Comparison of ENCODE assay signal across 1 cellular context in the genomic region with DNA sequence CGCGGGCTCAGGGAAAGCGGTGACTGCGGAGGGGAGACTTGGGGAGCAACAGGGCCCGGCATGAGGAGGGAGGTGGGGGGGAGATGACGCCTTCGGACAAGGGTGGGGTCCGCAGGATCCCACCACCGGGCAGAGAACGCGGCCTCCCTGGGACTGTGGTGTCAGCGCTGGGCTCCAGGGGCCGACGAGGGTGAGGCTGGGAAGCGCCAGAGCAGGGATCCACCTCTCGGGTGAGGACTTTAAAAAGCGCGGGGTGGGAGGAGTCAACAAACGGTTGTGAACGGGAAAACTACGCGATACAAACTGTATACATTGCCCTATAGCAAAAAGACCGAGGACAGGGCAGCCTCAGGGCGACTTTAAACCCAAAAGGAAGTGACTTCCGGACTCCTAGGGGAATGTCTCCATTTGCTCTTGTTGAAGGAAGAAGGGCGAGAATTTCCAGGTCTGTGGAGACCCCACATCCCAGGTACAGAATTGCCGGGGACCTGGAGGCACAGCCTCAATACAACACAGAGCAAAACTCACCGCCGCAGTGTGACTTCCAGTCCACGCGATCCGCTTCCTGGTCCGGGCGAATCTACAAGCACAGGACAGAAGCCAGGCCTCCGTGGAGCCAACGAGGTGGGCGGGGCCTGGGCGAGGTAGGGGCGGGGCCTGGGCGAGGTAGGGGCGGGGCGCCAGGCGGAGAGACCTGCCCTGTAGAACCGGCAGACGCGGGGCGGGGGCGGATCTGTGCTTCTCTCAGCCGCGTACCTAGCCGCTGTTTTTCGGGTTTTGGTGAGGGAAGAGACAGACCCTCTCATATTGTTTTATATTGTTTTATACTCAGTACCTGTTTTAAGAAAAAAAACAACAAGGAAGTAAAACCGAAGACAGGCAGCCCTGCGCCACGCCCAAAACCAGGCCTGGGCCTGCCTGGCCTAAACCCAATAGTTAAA.
A peak's percentile ranks its signal among the peaks of the same experiment; 100 is the strongest.
TF ChIP-seq lines count a peak whose summit lies in the region.

A gene (minus strand): TSS at position 588 of the 941 bp plus-strand sequence. CDS start 5,555 bp downstream, outside the sequence.

TF ChIP-seq in HepG2, 621 proteins besides CTCF, POLR2A, EP300 and RAD21 (continued from another document and continues in another):
- TF ChIP-seq, protein P1, sequence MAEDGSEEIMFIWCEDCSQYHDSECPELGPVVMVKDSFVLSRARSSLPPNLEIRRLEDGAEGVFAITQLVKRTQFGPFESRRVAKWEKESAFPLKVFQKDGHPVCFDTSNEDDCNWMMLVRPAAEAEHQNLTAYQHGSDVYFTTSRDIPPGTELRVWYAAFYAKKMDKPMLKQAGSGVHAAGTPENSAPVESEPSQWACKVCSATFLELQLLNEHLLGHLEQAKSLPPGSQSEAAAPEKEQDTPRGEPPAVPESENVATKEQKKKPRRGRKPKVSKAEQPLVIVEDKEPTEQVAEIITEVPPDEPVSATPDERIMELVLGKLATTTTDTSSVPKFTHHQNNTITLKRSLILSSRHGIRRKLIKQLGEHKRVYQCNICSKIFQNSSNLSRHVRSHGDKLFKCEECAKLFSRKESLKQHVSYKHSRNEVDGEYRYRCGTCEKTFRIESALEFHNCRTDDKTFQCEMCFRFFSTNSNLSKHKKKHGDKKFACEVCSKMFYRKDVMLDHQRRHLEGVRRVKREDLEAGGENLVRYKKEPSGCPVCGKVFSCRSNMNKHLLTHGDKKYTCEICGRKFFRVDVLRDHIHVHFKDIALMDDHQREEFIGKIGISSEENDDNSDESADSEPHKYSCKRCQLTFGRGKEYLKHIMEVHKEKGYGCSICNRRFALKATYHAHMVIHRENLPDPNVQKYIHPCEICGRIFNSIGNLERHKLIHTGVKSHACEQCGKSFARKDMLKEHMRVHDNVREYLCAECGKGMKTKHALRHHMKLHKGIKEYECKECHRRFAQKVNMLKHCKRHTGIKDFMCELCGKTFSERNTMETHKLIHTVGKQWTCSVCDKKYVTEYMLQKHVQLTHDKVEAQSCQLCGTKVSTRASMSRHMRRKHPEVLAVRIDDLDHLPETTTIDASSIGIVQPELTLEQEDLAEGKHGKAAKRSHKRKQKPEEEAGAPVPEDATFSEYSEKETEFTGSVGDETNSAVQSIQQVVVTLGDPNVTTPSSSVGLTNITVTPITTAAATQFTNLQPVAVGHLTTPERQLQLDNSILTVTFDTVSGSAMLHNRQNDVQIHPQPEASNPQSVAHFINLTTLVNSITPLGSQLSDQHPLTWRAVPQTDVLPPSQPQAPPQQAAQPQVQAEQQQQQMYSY (CRISPR knock-in tag; IDR thresholded peaks at IDR 0.05) = peak; percentile 89
- TF ChIP-seq YEATS4 (CRISPR knock-in tag; IDR thresholded peaks at IDR 0.05; ENCODE audit: borderline replicate concordance) = peak; percentile 68; the same call in 1 of the 2 replicates
- TF ChIP-seq RBM39 (IDR thresholded peaks at IDR 0.05; ENCODE audit: low read depth, low read length, poor library complexity, severe bottlenecking) = no peak
- TF ChIP-seq SP4 (CRISPR knock-in tag; IDR thresholded peaks at IDR 0.05) = peak; percentile 57
- TF ChIP-seq, protein P2, sequence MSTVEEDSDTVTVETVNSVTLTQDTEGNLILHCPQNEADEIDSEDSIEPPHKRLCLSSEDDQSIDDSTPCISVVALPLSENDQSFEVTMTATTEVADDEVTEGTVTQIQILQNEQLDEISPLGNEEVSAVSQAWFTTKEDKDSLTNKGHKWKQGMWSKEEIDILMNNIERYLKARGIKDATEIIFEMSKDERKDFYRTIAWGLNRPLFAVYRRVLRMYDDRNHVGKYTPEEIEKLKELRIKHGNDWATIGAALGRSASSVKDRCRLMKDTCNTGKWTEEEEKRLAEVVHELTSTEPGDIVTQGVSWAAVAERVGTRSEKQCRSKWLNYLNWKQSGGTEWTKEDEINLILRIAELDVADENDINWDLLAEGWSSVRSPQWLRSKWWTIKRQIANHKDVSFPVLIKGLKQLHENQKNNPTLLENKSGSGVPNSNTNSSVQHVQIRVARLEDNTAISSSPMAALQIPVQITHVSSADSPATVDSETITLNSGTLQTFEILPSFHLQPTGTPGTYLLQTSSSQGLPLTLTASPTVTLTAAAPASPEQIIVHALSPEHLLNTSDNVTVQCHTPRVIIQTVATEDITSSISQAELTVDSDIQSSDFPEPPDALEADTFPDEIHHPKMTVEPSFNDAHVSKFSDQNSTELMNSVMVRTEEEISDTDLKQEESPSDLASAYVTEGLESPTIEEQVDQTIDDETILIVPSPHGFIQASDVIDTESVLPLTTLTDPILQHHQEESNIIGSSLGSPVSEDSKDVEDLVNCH (CRISPR knock-in tag; IDR thresholded peaks at IDR 0.05) = no peak
- TF ChIP-seq, protein P3, sequence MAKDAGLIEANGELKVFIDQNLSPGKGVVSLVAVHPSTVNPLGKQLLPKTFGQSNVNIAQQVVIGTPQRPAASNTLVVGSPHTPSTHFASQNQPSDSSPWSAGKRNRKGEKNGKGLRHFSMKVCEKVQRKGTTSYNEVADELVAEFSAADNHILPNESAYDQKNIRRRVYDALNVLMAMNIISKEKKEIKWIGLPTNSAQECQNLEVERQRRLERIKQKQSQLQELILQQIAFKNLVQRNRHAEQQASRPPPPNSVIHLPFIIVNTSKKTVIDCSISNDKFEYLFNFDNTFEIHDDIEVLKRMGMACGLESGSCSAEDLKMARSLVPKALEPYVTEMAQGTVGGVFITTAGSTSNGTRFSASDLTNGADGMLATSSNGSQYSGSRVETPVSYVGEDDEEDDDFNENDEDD (CRISPR knock-in tag; IDR thresholded peaks at IDR 0.05; ENCODE audit: borderline replicate concordance) = peak; percentile 90; the same call in 1 of the 2 replicates
- TF ChIP-seq PHF8 (CRISPR knock-in tag; IDR thresholded peaks at IDR 0.05) = peak; percentile 79
- peak; percentile 63 for TF ChIP-seq TAF1 (CRISPR knock-in tag; IDR thresholded peaks at IDR 0.05)
- TF ChIP-seq KDM5A (IDR thresholded peaks at IDR 0.05; ENCODE audit: borderline replicate concordance, low read length) = 0 out of 2 replicates have a peak, but pooled peaks have one; percentile 25
- TF ChIP-seq ZNF709 (CRISPR knock-in tag; IDR thresholded peaks at IDR 0.05) = 0 out of 2 replicates have a peak, but pooled peaks have one; percentile 21
- TF ChIP-seq ZFP1 (CRISPR knock-in tag; IDR thresholded peaks at IDR 0.05) = no peak
- no peak for TF ChIP-seq LCORL (IDR thresholded peaks at IDR 0.05)
- TF ChIP-seq LCORL (CRISPR knock-in tag; IDR thresholded peaks at IDR 0.05) = 0 out of 2 replicates have a peak, but pooled peaks have one; percentile 21
- TF ChIP-seq ETV6 (CRISPR knock-in tag; conservative IDR thresholded peaks at IDR 0.05) = no peak
- TF ChIP-seq, protein P4, sequence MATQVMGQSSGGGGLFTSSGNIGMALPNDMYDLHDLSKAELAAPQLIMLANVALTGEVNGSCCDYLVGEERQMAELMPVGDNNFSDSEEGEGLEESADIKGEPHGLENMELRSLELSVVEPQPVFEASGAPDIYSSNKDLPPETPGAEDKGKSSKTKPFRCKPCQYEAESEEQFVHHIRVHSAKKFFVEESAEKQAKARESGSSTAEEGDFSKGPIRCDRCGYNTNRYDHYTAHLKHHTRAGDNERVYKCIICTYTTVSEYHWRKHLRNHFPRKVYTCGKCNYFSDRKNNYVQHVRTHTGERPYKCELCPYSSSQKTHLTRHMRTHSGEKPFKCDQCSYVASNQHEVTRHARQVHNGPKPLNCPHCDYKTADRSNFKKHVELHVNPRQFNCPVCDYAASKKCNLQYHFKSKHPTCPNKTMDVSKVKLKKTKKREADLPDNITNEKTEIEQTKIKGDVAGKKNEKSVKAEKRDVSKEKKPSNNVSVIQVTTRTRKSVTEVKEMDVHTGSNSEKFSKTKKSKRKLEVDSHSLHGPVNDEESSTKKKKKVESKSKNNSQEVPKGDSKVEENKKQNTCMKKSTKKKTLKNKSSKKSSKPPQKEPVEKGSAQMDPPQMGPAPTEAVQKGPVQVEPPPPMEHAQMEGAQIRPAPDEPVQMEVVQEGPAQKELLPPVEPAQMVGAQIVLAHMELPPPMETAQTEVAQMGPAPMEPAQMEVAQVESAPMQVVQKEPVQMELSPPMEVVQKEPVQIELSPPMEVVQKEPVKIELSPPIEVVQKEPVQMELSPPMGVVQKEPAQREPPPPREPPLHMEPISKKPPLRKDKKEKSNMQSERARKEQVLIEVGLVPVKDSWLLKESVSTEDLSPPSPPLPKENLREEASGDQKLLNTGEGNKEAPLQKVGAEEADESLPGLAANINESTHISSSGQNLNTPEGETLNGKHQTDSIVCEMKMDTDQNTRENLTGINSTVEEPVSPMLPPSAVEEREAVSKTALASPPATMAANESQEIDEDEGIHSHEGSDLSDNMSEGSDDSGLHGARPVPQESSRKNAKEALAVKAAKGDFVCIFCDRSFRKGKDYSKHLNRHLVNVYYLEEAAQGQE (IDR thresholded peaks at IDR 0.05; ENCODE audit: borderline replicate concordance in 1 of 2, low read depth in 1 of 2, low read length in 2 of 2) = peak in 1 of 2 experiments; percentile 31; a peak in 1 of 4 replicates
- TF ChIP-seq SIX4 (CRISPR knock-in tag; IDR thresholded peaks at IDR 0.05) = no peak
- TF ChIP-seq, protein P5, sequence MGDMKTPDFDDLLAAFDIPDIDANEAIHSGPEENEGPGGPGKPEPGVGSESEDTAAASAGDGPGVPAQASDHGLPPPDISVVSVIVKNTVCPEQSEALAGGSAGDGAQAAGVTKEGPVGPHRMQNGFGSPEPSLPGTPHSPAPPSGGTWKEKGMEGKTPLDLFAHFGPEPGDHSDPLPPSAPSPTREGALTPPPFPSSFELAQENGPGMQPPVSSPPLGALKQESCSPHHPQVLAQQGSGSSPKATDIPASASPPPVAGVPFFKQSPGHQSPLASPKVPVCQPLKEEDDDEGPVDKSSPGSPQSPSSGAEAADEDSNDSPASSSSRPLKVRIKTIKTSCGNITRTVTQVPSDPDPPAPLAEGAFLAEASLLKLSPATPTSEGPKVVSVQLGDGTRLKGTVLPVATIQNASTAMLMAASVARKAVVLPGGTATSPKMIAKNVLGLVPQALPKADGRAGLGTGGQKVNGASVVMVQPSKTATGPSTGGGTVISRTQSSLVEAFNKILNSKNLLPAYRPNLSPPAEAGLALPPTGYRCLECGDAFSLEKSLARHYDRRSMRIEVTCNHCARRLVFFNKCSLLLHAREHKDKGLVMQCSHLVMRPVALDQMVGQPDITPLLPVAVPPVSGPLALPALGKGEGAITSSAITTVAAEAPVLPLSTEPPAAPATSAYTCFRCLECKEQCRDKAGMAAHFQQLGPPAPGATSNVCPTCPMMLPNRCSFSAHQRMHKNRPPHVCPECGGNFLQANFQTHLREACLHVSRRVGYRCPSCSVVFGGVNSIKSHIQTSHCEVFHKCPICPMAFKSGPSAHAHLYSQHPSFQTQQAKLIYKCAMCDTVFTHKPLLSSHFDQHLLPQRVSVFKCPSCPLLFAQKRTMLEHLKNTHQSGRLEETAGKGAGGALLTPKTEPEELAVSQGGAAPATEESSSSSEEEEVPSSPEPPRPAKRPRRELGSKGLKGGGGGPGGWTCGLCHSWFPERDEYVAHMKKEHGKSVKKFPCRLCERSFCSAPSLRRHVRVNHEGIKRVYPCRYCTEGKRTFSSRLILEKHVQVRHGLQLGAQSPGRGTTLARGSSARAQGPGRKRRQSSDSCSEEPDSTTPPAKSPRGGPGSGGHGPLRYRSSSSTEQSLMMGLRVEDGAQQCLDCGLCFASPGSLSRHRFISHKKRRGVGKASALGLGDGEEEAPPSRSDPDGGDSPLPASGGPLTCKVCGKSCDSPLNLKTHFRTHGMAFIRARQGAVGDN (CRISPR knock-in tag; IDR thresholded peaks at IDR 0.05) = peak; percentile 49
- TF ChIP-seq ZMYM4 (CRISPR knock-in tag; IDR thresholded peaks at IDR 0.05) = 0 out of 2 replicates have a peak, but pooled peaks have one; percentile 51
- TF ChIP-seq, protein P6, sequence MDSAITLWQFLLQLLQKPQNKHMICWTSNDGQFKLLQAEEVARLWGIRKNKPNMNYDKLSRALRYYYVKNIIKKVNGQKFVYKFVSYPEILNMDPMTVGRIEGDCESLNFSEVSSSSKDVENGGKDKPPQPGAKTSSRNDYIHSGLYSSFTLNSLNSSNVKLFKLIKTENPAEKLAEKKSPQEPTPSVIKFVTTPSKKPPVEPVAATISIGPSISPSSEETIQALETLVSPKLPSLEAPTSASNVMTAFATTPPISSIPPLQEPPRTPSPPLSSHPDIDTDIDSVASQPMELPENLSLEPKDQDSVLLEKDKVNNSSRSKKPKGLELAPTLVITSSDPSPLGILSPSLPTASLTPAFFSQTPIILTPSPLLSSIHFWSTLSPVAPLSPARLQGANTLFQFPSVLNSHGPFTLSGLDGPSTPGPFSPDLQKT (CRISPR knock-in tag; IDR thresholded peaks at IDR 0.05; ENCODE audit: borderline replicate concordance) = no peak
- TF ChIP-seq, protein P7, sequence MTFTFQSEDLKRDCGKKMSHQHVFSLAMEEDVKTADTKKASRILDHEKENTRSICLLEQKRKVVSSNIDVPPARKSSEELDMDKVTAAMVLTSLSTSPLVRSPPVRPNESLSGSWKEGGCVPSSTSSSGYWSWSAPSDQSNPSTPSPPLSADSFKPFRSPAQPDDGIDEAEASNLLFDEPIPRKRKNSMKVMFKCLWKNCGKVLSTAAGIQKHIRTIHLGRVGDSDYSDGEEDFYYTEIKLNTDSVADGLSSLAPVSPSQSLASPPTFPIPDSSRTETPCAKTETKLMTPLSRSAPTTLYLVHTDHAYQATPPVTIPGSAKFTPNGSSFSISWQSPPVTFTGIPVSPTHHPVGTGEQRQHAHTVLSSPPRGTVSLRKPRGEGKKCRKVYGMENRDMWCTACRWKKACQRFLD (CRISPR knock-in tag; IDR thresholded peaks at IDR 0.05; ENCODE audit: borderline replicate concordance) = no peak
- TF ChIP-seq RXRB (CRISPR knock-in tag; IDR thresholded peaks at IDR 0.05; ENCODE audit: borderline replicate concordance) = peak; percentile 13; the same call in 1 of the 2 replicates
- no peak for TF ChIP-seq TMF1 (CRISPR knock-in tag; IDR thresholded peaks at IDR 0.05; ENCODE audit: low read depth)
- TF ChIP-seq SNRNP70 (IDR thresholded peaks at IDR 0.05; ENCODE audit: low read depth, low read length) = no peak
- TF ChIP-seq, protein P8, sequence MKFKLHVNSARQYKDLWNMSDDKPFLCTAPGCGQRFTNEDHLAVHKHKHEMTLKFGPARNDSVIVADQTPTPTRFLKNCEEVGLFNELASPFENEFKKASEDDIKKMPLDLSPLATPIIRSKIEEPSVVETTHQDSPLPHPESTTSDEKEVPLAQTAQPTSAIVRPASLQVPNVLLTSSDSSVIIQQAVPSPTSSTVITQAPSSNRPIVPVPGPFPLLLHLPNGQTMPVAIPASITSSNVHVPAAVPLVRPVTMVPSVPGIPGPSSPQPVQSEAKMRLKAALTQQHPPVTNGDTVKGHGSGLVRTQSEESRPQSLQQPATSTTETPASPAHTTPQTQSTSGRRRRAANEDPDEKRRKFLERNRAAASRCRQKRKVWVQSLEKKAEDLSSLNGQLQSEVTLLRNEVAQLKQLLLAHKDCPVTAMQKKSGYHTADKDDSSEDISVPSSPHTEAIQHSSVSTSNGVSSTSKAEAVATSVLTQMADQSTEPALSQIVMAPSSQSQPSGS (CRISPR knock-in tag; IDR thresholded peaks at IDR 0.05) = no peak
- peak; percentile 95 for TF ChIP-seq SAP130 (CRISPR knock-in tag; IDR thresholded peaks at IDR 0.05; ENCODE audit: low read depth)
- peak; percentile 13; the same call in 1 of the 2 replicates for TF ChIP-seq PHF21A (CRISPR knock-in tag; IDR thresholded peaks at IDR 0.05)
- TF ChIP-seq, protein P9, sequence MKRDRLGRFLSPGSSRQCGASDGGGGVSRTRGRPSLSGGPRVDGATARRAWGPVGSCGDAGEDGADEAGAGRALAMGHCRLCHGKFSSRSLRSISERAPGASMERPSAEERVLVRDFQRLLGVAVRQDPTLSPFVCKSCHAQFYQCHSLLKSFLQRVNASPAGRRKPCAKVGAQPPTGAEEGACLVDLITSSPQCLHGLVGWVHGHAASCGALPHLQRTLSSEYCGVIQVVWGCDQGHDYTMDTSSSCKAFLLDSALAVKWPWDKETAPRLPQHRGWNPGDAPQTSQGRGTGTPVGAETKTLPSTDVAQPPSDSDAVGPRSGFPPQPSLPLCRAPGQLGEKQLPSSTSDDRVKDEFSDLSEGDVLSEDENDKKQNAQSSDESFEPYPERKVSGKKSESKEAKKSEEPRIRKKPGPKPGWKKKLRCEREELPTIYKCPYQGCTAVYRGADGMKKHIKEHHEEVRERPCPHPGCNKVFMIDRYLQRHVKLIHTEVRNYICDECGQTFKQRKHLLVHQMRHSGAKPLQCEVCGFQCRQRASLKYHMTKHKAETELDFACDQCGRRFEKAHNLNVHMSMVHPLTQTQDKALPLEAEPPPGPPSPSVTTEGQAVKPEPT (CRISPR knock-in tag; IDR thresholded peaks at IDR 0.05; ENCODE audit: low read depth) = no peak
- peak; percentile 39; the same call in 1 of the 2 replicates for TF ChIP-seq SALL1 (CRISPR knock-in tag; IDR thresholded peaks at IDR 0.05)
